Comparison of ENCODE assay signal across 1 cellular context in genomic region chr17:74875970-74876593, GRCh38.
TF ChIP-seq lines count a peak whose summit lies in the region.

No MANE protein-coding gene starts in this region.

TF ChIP-seq in K562, 482 proteins besides CTCF, POLR2A, EP300 and RAD21 (continued from another document):
- peak; percentile 99 for TF ChIP-seq ZNF592 (IDR thresholded peaks at IDR 0.05)
- no peak for TF ChIP-seq KLF16 (IDR thresholded peaks at IDR 0.05)
- TF ChIP-seq SMAD4 (CRISPR knock-in tag; conservative IDR thresholded peaks at IDR 0.05): peak; percentile 88
- TF ChIP-seq HEY1 (CRISPR knock-in tag; IDR thresholded peaks at IDR 0.05; ENCODE audit: borderline replicate concordance): 0 out of 2 replicates have a peak, but pooled peaks have one; percentile 32
- peak; percentile 42; the same call in 1 of the 2 replicates for TF ChIP-seq MTA2 (IDR thresholded peaks at IDR 0.05; ENCODE audit: low read depth)
- TF ChIP-seq ZNF668 (CRISPR knock-in tag; IDR thresholded peaks at IDR 0.05): peak; percentile 80; the same call in 1 of the 2 replicates
- TF ChIP-seq MED1 (CRISPR knock-in tag; IDR thresholded peaks at IDR 0.05; ENCODE audit: borderline replicate concordance): no peak
- no peak for TF ChIP-seq HES1 (IDR thresholded peaks at IDR 0.05; ENCODE audit: low read depth)
- TF ChIP-seq BCL6 (CRISPR knock-in tag; IDR thresholded peaks at IDR 0.05): no peak
- peak; percentile 41; the same call in 1 of the 2 replicates for TF ChIP-seq ZNF449 (CRISPR knock-in tag; IDR thresholded peaks at IDR 0.05)
- 0 out of 2 replicates have a peak, but pooled peaks have one; percentile 37 for TF ChIP-seq ZNF717 (CRISPR knock-in tag; IDR thresholded peaks at IDR 0.05)
- peak; percentile 70; the same call in 1 of the 2 replicates for TF ChIP-seq PTTG1 (tag; IDR thresholded peaks at IDR 0.05; ENCODE audit: low read depth)
- TF ChIP-seq MEF2D (tag; conservative IDR thresholded peaks at IDR 0.05; ENCODE audit: low read depth): no peak; the same call in 1 of the 2 replicates
- no peak for TF ChIP-seq CREB3L1 (IDR thresholded peaks at IDR 0.05; ENCODE audit: borderline replicate concordance, low read depth)
- TF ChIP-seq PHF20 (IDR thresholded peaks at IDR 0.05; ENCODE audit: partially characterized antibody): no peak
- TF ChIP-seq TFE3 (CRISPR knock-in tag; IDR thresholded peaks at IDR 0.05): no peak
- TF ChIP-seq KHSRP (IDR thresholded peaks at IDR 0.05): no peak
- peak; percentile 79 for TF ChIP-seq CBFA2T3 (IDR thresholded peaks at IDR 0.05)
- TF ChIP-seq HCFC1 (IDR thresholded peaks at IDR 0.05; ENCODE audit: low read depth, low read length): no peak
- no peak for TF ChIP-seq THRA (IDR thresholded peaks at IDR 0.05)
- no peak for TF ChIP-seq BDP1 (IDR thresholded peaks at IDR 0.05; ENCODE audit: insufficient read depth, insufficient read length)
- peak in 1 of 2 experiments; percentile 24; a peak in 1 of 4 replicates for TF ChIP-seq KDM4B (IDR thresholded peaks at IDR 0.05; ENCODE audit: borderline replicate concordance in 2 of 2, low read depth in 1 of 2)
- TF ChIP-seq TRIM24 (IDR thresholded peaks at IDR 0.05): peak; percentile 24 to 45; a peak in 1 of 4 replicates
- TF ChIP-seq SMARCE1 (IDR thresholded peaks at IDR 0.05): peak; percentile 74
- no peak for TF ChIP-seq MBD2 (IDR thresholded peaks at IDR 0.05; ENCODE audit: borderline replicate concordance, low read depth)
- no peak for TF ChIP-seq THRB (CRISPR knock-in tag; conservative IDR thresholded peaks at IDR 0.05)
- no peak for TF ChIP-seq ZNF184 (CRISPR knock-in tag; IDR thresholded peaks at IDR 0.05)
- peak; percentile 49; the same call in 1 of the 2 replicates for TF ChIP-seq PYGO2 (tag; IDR thresholded peaks at IDR 0.05)
- TF ChIP-seq MNT (conservative IDR thresholded peaks at IDR 0.05): 0 out of 4 replicates have a peak, but pooled peaks of 1 of the 2 experiments have one; percentile 27
- TF ChIP-seq GTF2E2 (tag; IDR thresholded peaks at IDR 0.05): peak; percentile 72; the same call in 1 of the 2 replicates
- no peak for TF ChIP-seq ZNF212 (CRISPR knock-in tag; IDR thresholded peaks at IDR 0.05)
- TF ChIP-seq MYC (IDR thresholded peaks at IDR 0.05; ENCODE audit: low read depth, low read length): 0 out of 2 replicates have a peak, but pooled peaks have one; percentile 19
- no peak for TF ChIP-seq MYC (CRISPR knock-in tag; IDR thresholded peaks at IDR 0.05; ENCODE audit: borderline replicate concordance, low read depth)
- no peak for TF ChIP-seq OTX1 (CRISPR knock-in tag; IDR thresholded peaks at IDR 0.05)
- no peak for TF ChIP-seq FOXJ3 (CRISPR knock-in tag; IDR thresholded peaks at IDR 0.05)
- no peak for TF ChIP-seq DNMT1 (IDR thresholded peaks at IDR 0.05)
- peak; percentile 33; the same call in 1 of the 2 replicates for TF ChIP-seq NFIC (IDR thresholded peaks at IDR 0.05)
